ENCODE assay signal across 31 cellular contexts in genomic region chr4:15742083-15742582, GRCh38.
"Had no signal": no experiment of that assay in that cellular context is flagged by ENCODE, and none has a peak within 500 bp of the region (broad histone marks: within the 10 kb centered on the region; RNA-seq: fewer than 3 reads in every experiment).

No MANE protein-coding gene starts in this region.

- H3K4me3 Mint-ChIP-seq: activated B cell treated with CpG ODN at 0.5 μM for 24 hours; activated CD8-positive, alpha-beta T cell treated with anti-CD3 and anti-CD28 coated beads for 36 hours; activated naive CD8-positive, alpha-beta T cell treated with anti-CD3 and anti-CD28 coated beads, Interleukin-2, amount 10 ng/mL, durations not matched to agents 7 days and 5 days; activated T-cell treated with anti-CD3 and anti-CD28 coated beads, Interleukin-2, amount 50 U/mL, for 4 hours; activated T-helper 17 cell treated with anti-CD3 and anti-CD28 coated beads, Interleukin-2, amount 50 U/mL, for 72 hours; brain; endodermal cell; T-helper 17 cell; T-helper 2 cell treated with Interferon-gamma antibody and Interleukin-4, amounts not matched to agents 5 μg/mL and 100 μg/mL, for 36 hours had no signal

- H3K27ac Mint-ChIP-seq: activated B cell treated with CpG ODN at 0.5 μM for 24 hours; activated CD8-positive, alpha-beta T cell treated with anti-CD3 and anti-CD28 coated beads for 36 hours; activated naive CD8-positive, alpha-beta T cell treated with anti-CD3 and anti-CD28 coated beads, Interleukin-2, amount 10 ng/mL, durations not matched to agents 7 days and 5 days; activated T-helper 17 cell treated with anti-CD3 and anti-CD28 coated beads, Interleukin-2, amount 50 U/mL, for 72 hours; brain; endodermal cell; T-helper 17 cell had no signal

- H3K27me3 ChIP-seq: ascending aorta, breast epithelium, cardiac muscle cell, colonic mucosa, heart left ventricle had no signal

- H3K4me1 Mint-ChIP-seq: activated B cell treated with CpG ODN at 0.5 μM for 24 hours, brain had no signal

- H3K36me3 Mint-ChIP-seq: brain had no signal

- DNase-seq: activated B cell treated with CpG ODN at 0.5 μM for 24 hours; activated CD4-positive, alpha-beta T cell treated with anti-CD3 and anti-CD28 coated beads for 48 hours; activated CD4-positive, alpha-beta T cell treated with anti-CD3 and anti-CD28 coated beads, Interleukin-2, amount 50 U/mL, for 1 hour; activated CD4-positive, alpha-beta T cell treated with anti-CD3 and anti-CD28 coated beads, Interleukin-2, amount 50 U/mL, for 48 hours; activated CD8-positive, alpha-beta memory T cell treated with anti-CD3 and anti-CD28 coated beads for 24 hours; activated CD8-positive, alpha-beta T cell treated with anti-CD3 and anti-CD28 coated beads for 36 hours; activated effector memory CD4-positive, alpha-beta T cell treated with Interleukin-2 at 50 U/mL for 16 hours; activated gamma-delta T cell treated with Interleukin-2 at 50 U/mL for 16 hours; activated naive CD4-positive, alpha-beta T cell treated with anti-CD3 and anti-CD28 coated beads, Interleukin-2, amount 50 U/mL, for 16 hours; activated naive CD4-positive, alpha-beta T cell treated with Interleukin-2 at 50 U/mL for 16 hours; activated naive CD8-positive, alpha-beta T cell treated with anti-CD3 and anti-CD28 coated beads, Interleukin-2, amount 10 ng/mL, durations not matched to agents 7 days and 5 days; activated T-cell treated with anti-CD3 and anti-CD28 coated beads, Interleukin-2, amount 50 U/mL, for 4 hours; central memory CD4-positive, alpha-beta T cell; cerebellar nuclear complex; colonic mucosa; effector CD8-positive, alpha-beta T cell; endodermal cell; foreskin fibroblast; glutamatergic neuron; heart left ventricle; T-helper 17 cell; T1000; WERI-Rb-1 had no signal

- H3K4me3 ChIP-seq: ascending aorta, breast epithelium, cardiac muscle cell, colonic mucosa, heart left ventricle had no signal

- H3K36me3 ChIP-seq: ascending aorta, breast epithelium, cardiac muscle cell, colonic mucosa, heart left ventricle, WERI-Rb-1 had no signal

- H3K27ac ChIP-seq: ascending aorta, breast epithelium, cardiac muscle cell, colonic mucosa, heart left ventricle, WERI-Rb-1 had no signal

- H3K4me1 ChIP-seq: breast epithelium, colonic mucosa, heart left ventricle had no signal

- H3K27me3 Mint-ChIP-seq: activated B cell treated with CpG ODN at 0.5 μM for 24 hours; activated CD8-positive, alpha-beta T cell treated with anti-CD3 and anti-CD28 coated beads for 36 hours; activated naive CD8-positive, alpha-beta T cell treated with anti-CD3 and anti-CD28 coated beads, Interleukin-2, amount 10 ng/mL, durations not matched to agents 7 days and 5 days; activated T-helper 17 cell treated with anti-CD3 and anti-CD28 coated beads, Interleukin-2, amount 50 U/mL, for 72 hours; T-helper 17 cell had no signal

- ATAC-seq: activated CD4-positive, CD25-positive, alpha-beta regulatory T cell treated with anti-CD3 and anti-CD28 coated beads, Interleukin-2, amount 50 U/mL, for 24 hours; activated CD8-positive, alpha-beta T cell treated with anti-CD3 and anti-CD28 coated beads for 36 hours; activated T-cell treated with anti-CD3 and anti-CD28 coated beads, Interleukin-2, amount 50 U/mL, for 4 hours; activated T-helper 17 cell treated with anti-CD3 and anti-CD28 coated beads, Interleukin-2, amount 50 U/mL, for 72 hours; esophagus mucosa; heart left ventricle; T-helper 17 cell had no signal

- H3K9me3 ChIP-seq: ascending aorta, breast epithelium, colonic mucosa had no signal
